8 cellular contexts compared by ENCODE assay signal in genomic region chr20:64327353-64328029, GRCh38.
DNase-seq lines count a peak whose midpoint lies in the region; ATAC-seq and TF ChIP-seq lines count a peak whose summit lies in the region.
"Not testable (repeated sequence)": the region's sequence is repeated elsewhere in the genome, so short reads cannot be mapped to it uniquely, and the experiment has no call there.

No MANE protein-coding gene starts in this region.

- H2BK120ac ChIP-seq in IMR-90 (ENCODE audit: low read depth, low read length) = 0 out of 2 replicates have a peak overlapping the region, but pooled peaks have one; percentile 54
- not testable (repeated sequence) for H2BK120ac ChIP-seq in trophoblast cell (ENCODE audit: insufficient read depth, low read length, poor library complexity)

- not testable (repeated sequence) for H2BK20ac ChIP-seq in IMR-90 (ENCODE audit: low read depth, low read length)

- H3K79me1 ChIP-seq in IMR-90 (ENCODE audit: low read depth in 1 of 2, low read length in 2 of 2); trophoblast cell (ENCODE audit: low read length): not testable (repeated sequence)

- dilution Hi-C loops in IMR-90 (cut with HindIII; ENCODE audit: low sequenced_read_pairs, unreplicated experiment) = not testable (repeated sequence)

- DNase-seq in A673 (ENCODE audit: low spot score) (peak; percentile 23), IMR-90 (peak; percentile 29), SK-N-DZ (ENCODE audit: low spot score) (peak; percentile 64), amniotic epithelial cell (ENCODE audit: low read depth) (peak; percentile 49), fibroblast of peridontal ligament (ENCODE audit: extremely low read depth) (peak; percentile 20)
- DNase-seq in left lobe of liver (ENCODE audit: low spot score); trophoblast cell: not testable (repeated sequence)

- not testable (repeated sequence) for H3K9me3 ChIP-seq in A673 (ENCODE audit: low read depth, low read length, poor library complexity, severe bottlenecking); IMR-90 (ENCODE audit: control insufficient read depth, insufficient read depth, low read length); trophoblast cell (ENCODE audit: insufficient read depth, low read depth, low read length)

- ATAC-seq in GM19452 (IDR thresholded peaks at IDR 0.05; ENCODE audit: unreplicated experiment) (peak; percentile 53), IMR-90 (ENCODE audit: low read depth) (peak; percentile 90), left lobe of liver (peak; percentile 99)

- not testable (repeated sequence) for TF ChIP-seq RAD21 in IMR-90 (IDR thresholded peaks at IDR 0.05; ENCODE audit: low read length)

- not testable (repeated sequence) for H4K20me1 ChIP-seq in IMR-90 (ENCODE audit: insufficient read depth, low read length)

- 0 out of 4 replicates have a peak overlapping the region, but pooled peaks of 1 of the 2 experiments have one; percentile 49 for H4K8ac ChIP-seq in IMR-90 (ENCODE audit: low read depth in 2 of 2, low read length in 2 of 2)
- H4K8ac ChIP-seq in trophoblast cell (ENCODE audit: low read depth, low read length) = not testable (repeated sequence)

- not testable (repeated sequence) for H3K4me1 ChIP-seq in A673 (ENCODE audit: insufficient read depth, low read length, poor library complexity, severe bottlenecking); IMR-90 (ENCODE audit: control insufficient read depth, insufficient read depth, low read length); trophoblast cell (ENCODE audit: control insufficient read depth in 1 of 2, insufficient read depth in 2 of 2, low read length in 2 of 2)

- H2BK15ac ChIP-seq in IMR-90 (ENCODE audit: low read depth, low read length) = not testable (repeated sequence)

- CTCF ChIA-PET in A673 (lab: Charles Lee); IMR-90 (lab: Yijun Ruan, JAX): not testable (repeated sequence)

- H3K4ac ChIP-seq in IMR-90 (ENCODE audit: low read depth, low read length); trophoblast cell (ENCODE audit: low read depth, low read length): not testable (repeated sequence)

- H3K56ac ChIP-seq in IMR-90 (ENCODE audit: extremely low read depth, insufficient read depth, low read length) = not testable (repeated sequence)

- not testable (repeated sequence) for H3K9me1 ChIP-seq in IMR-90 (ENCODE audit: insufficient read depth, low read length)

- H3K4me2 ChIP-seq in IMR-90 (ENCODE audit: low read depth, low read length) (0 out of 2 replicates have a peak overlapping the region, but pooled peaks have one; percentile 15), trophoblast cell (ENCODE audit: low read length) (peak overlapping the region; percentile 60)

- H3K14ac ChIP-seq in IMR-90 (replicated peaks; ENCODE audit: low read depth, low read length); trophoblast cell (ENCODE audit: low read length): not testable (repeated sequence)

- intact Hi-C loops in A673 (cut with micrococcal nuclease; ENCODE audit: unreplicated experiment); IMR-90 (cut with micrococcal nuclease): not testable (repeated sequence)

- in situ Hi-C loops in IMR-90 (cut with MboI; ENCODE audit: low sequenced_read_pairs) = not testable (repeated sequence)

- not testable (repeated sequence) for H3K27ac ChIP-seq in A673 (ENCODE audit: low read depth, low read length, poor library complexity, severe bottlenecking); IMR-90 (ENCODE audit: insufficient read depth, low read length); trophoblast cell (ENCODE audit: low read depth, low read length)

- not testable (repeated sequence) for BruUV-seq in A673 (replicated peaks; lab: Mats Ljungman, UMichigan); IMR-90 (replicated peaks; lab: Mats Ljungman, UMichigan)

- POLR2A ChIA-PET in A673 (lab: Charles Lee; ENCODE audit: low non-redundant PET); IMR-90 (lab: Charles Lee; ENCODE audit: unreplicated experiment): not testable (repeated sequence)

- H4K12ac ChIP-seq in trophoblast cell (ENCODE audit: low read depth, low read length) = not testable (repeated sequence)

- H4K91ac ChIP-seq in IMR-90 (ENCODE audit: insufficient read depth, low read depth, low read length); trophoblast cell (ENCODE audit: low read depth, low read length): not testable (repeated sequence)

- H4K5ac ChIP-seq in IMR-90 (ENCODE audit: low read depth, low read length) = not testable (repeated sequence)

- H3K18ac ChIP-seq in IMR-90 (ENCODE audit: low read depth, low read length); trophoblast cell (ENCODE audit: low read length): not testable (repeated sequence)

- H2AK9ac ChIP-seq in IMR-90 (replicated peaks; ENCODE audit: low read depth, low read length, poor library complexity) = not testable (repeated sequence)

- H3K9ac ChIP-seq in IMR-90 (ENCODE audit: low read depth, low read length); trophoblast cell (ENCODE audit: low read length): not testable (repeated sequence)

- not testable (repeated sequence) for H2BK12ac ChIP-seq in trophoblast cell (ENCODE audit: low read length)

- WGBS in IMR-90 (ENCODE audit: extremely low coverage in 2 of 2, insufficient read length in 1 of 2), 2 experiments = no CpG with 5 or more reads among the region's 60 CpGs
- WGBS in trophoblast cell (ENCODE audit: extremely low coverage, insufficient coverage, insufficient read length) = no CpG with 5 or more reads among the region's 60 CpGs

- peaks cover 15% of the 10 kb centered on the region for H3K27me3 ChIP-seq in A673 (replicated peaks; ENCODE audit: insufficient read depth, low read depth, low read length, poor library complexity)
- H3K27me3 ChIP-seq in IMR-90 (ENCODE audit: control insufficient read depth, insufficient read depth, low read length); trophoblast cell (ENCODE audit: insufficient read depth, low read length): not testable (repeated sequence)

- H3K36me3 ChIP-seq in A673 (ENCODE audit: insufficient read depth, low read length, poor library complexity, severe bottlenecking); IMR-90 (ENCODE audit: control insufficient read depth, insufficient read depth, low read length); trophoblast cell (ENCODE audit: control insufficient read depth in 1 of 2, insufficient read depth in 2 of 2, low read length in 2 of 2): not testable (repeated sequence)

- not testable (repeated sequence) for H3K4me3 ChIP-seq in A673 (ENCODE audit: low read depth, low read length, poor library complexity, severe bottlenecking); IMR-90 (ENCODE audit: insufficient read depth, low read depth, low read length); trophoblast cell (ENCODE audit: low read depth, low read length)

- not testable (repeated sequence) for H3K79me2 ChIP-seq in trophoblast cell (ENCODE audit: control insufficient read depth, insufficient read depth, low read length, poor library complexity)

- not testable (repeated sequence) for H3K23ac ChIP-seq in IMR-90 (ENCODE audit: low read depth, low read length); trophoblast cell (ENCODE audit: low read length)

- not testable (repeated sequence) for H2BK5ac ChIP-seq in IMR-90 (ENCODE audit: low read depth, low read length, poor library complexity, severe bottlenecking); trophoblast cell (ENCODE audit: low read depth, low read length, poor library complexity)

- TF ChIP-seq POLR2A in IMR-90 (IDR thresholded peaks at IDR 0.05; ENCODE audit: low read depth, low read length) = not testable (repeated sequence)

- not testable (repeated sequence) for TF ChIP-seq CTCF in A673 (conservative IDR thresholded peaks at IDR 0.05; ENCODE audit: low read depth, low read length); IMR-90 (conservative IDR thresholded peaks at IDR 0.05; ENCODE audit: low read depth, low read length)

- H2AFZ ChIP-seq in IMR-90 (replicated peaks; ENCODE audit: low read length, poor library complexity); trophoblast cell (ENCODE audit: insufficient read depth, low read length, poor library complexity): not testable (repeated sequence)

- peak overlapping the region; percentile 59; the same call in 1 of the 2 replicates for H2AK5ac ChIP-seq in IMR-90 (ENCODE audit: low read depth, low read length)
- not testable (repeated sequence) for H2AK5ac ChIP-seq in trophoblast cell (ENCODE audit: low read length)
